8 cellular contexts compared by ENCODE assay signal in the genomic region with DNA sequence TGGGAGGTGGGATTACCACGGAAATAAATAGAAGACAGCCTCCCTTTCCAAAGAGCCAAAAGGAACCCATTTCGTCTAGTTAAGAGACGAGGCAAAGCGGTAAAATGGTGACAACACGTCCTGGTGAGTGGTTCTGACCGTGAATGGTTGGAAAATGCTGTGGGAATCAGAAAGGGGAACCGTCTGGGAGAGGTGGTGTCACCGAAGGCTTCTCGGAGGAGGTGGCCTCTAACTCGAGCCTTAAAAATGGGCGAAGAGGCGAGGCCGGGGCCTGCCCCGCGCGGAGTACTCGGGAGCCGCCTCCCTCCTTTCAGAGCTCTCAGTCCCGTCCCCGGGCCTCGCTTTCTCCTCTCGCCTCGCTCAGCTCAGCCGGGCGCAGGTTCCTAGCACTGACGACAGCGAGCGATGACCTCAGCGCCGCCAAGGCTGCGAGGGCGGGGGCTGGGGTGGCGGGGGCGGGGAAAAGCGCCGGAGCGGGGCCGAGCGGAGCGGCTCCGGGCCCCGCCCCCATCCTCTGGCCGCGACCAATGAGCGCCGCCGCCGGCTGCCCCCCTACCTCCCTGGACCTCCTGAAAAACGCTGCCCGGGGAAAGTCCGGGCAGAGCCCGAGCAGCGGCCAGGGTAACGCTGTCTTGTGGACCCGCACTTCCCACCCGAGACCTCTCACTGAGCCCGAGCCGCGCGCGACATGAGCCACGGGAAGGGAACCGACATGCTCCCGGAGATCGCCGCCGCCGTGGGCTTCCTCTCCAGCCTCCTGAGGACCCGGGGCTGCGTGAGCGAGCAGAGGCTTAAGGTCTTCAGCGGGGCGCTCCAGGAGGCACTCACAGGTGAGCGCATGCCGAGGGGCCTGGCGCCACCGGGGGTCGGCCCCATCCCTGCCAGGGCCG. TPM values are rescaled to one million over a fixed set of nuclear protein-coding genes. Genes with fewer than 3 reads are reported as not detected.
DNase-seq lines count a peak whose midpoint lies in the region; ATAC-seq and TF ChIP-seq lines count a peak whose summit lies in the region.

Gene BTG2, plus strand, starts transcription at position 601 of the 890 bp plus-strand sequence. Its CDS starts 88 bp downstream, at position 689.

- intact Hi-C loops in left ventricle myocardium inferior (cut with micrococcal nuclease) (loop anchor here (5.0 kb wide), 1 partner anchor 33 kb away; no protein-coding TSS in a partner anchor), prostate gland (cut with DNase I) (no loop called here)

- H3K36me3 ChIP-seq in left ventricle myocardium inferior = peaks cover 32% of the 10 kb centered on the region
- peaks cover 0 to 4% of the 10 kb centered on the region in 2 donors for H3K36me3 ChIP-seq in prostate gland

- peak; percentile 79 for DNase-seq in NCI-H1694 treated with DMSO at 0.1 percent for 48 hours (lab: John Stamatoyannopoulos, UW)
- DNase-seq in T-helper 2 cell = peak; percentile 82 to 94 (median 88)
- peak; percentile 66 to 100 (median 92) for DNase-seq in amygdala (lab: John Stamatoyannopoulos, UW)
- peak; percentile 95 for DNase-seq in left ventricle myocardium inferior
- peak; percentile 94 for DNase-seq in prostate gland (ENCODE audit: low spot score)
- peak; percentile 95 for DNase-seq in ureter (ENCODE audit: low spot score)

- TF ChIP-seq POLR2A in prostate gland (IDR thresholded peaks at IDR 0.05) = peak; percentile 100

- WGBS in prostate gland = 4% methylated on average over 57 of the region's 79 CpGs

- peak within 1 kb of the TSS; percentile 99 for H3K27ac ChIP-seq in left ventricle myocardium inferior (replicated peaks)
- H3K27ac ChIP-seq in prostate gland = peak within 1 kb of the TSS; percentile 99

- H3K4me1 ChIP-seq in left ventricle myocardium inferior (peaks cover 60% of the 10 kb centered on the region), prostate gland (replicated peaks) (peaks cover 7% of the 10 kb centered on the region)

- H3K4me3 ChIP-seq in left ventricle myocardium inferior = peak within 1 kb of the TSS; percentile 94
- H3K4me3 ChIP-seq in prostate gland = peak within 1 kb of the TSS; percentile 100

- peak; percentile 35 for ATAC-seq in GM18499 (IDR thresholded peaks at IDR 0.05; ENCODE audit: insufficient read depth, unreplicated experiment)
- ATAC-seq in HG02885 (IDR thresholded peaks at IDR 0.05; ENCODE audit: poor library complexity, unreplicated experiment) = peak; percentile 81

- TF ChIP-seq CTCF in left ventricle myocardium inferior (IDR thresholded peaks at IDR 0.05; ENCODE audit: borderline replicate concordance) (no peak), prostate gland (IDR thresholded peaks at IDR 0.05) (peak in 2 of 4 experiments; percentile 3 to 14)

- no peaks in the 10 kb centered on the region for H3K9me3 ChIP-seq in left ventricle myocardium inferior (replicated peaks)
- no peaks in the 10 kb centered on the region for H3K9me3 ChIP-seq in prostate gland

- H3K27me3 ChIP-seq in left ventricle myocardium inferior (ENCODE audit: low read depth) (no peaks in the 10 kb centered on the region), prostate gland (replicated peaks; ENCODE audit: insufficient read depth) (no peaks in the 10 kb centered on the region)

RNA-seq across cellular contexts. Expression of gene BTG2, which starts in this region (rescaled TPM):
- 73.7 TPM for total RNA-seq in left ventricle myocardium inferior
- total RNA-seq in prostate gland = 100 to 1,000 TPM in 1 of 2 donors, 10 to 100 TPM in 1; 91.0 to 131 TPM
- total RNA-seq in ureter = 199 TPM

Comparison
In these comparisons a context has a peak if more than half of its experiments do, and no peak if none do; other contexts are left out.
1. Peak in every context shown above with its lines: DNase-seq, ATAC-seq, H3K4me3 ChIP-seq and H3K27ac ChIP-seq.